15 cellular contexts compared by ENCODE assay signal in genomic region chr3:22360197-22360596, GRCh38.
"Had no signal": no experiment of that assay in that cellular context is flagged by ENCODE, and none has a peak within 500 bp of the region (broad histone marks: within the 10 kb centered on the region; RNA-seq: fewer than 3 reads in every experiment).

No MANE protein-coding gene starts in this region.

- H3K36me3 ChIP-seq: esophagus muscularis mucosa, gastroesophageal sphincter, heart left ventricle, left lung, lower lobe of right lung had no signal

- H3K9me3 ChIP-seq: esophagus muscularis mucosa, gastroesophageal sphincter, heart left ventricle, left lung, lower lobe of right lung had no signal

- H3K4me1 ChIP-seq: foreskin keratinocyte, gastroesophageal sphincter, lower lobe of right lung had no signal

- H3K27me3 ChIP-seq: esophagus muscularis mucosa, foreskin keratinocyte, gastroesophageal sphincter, heart left ventricle, left lung had no signal

- H3K4me3 ChIP-seq: coronary artery, dorsolateral prefrontal cortex, esophagus muscularis mucosa, gastroesophageal sphincter, heart left ventricle, left lung, lower lobe of right lung had no signal

- H3K27ac ChIP-seq: coronary artery, dorsolateral prefrontal cortex, esophagus muscularis mucosa, foreskin keratinocyte, gastroesophageal sphincter, left lung, lower lobe of right lung had no signal

- DNase-seq: dermis blood vessel endothelial cell; dorsolateral prefrontal cortex; effector CD4-positive, alpha-beta T cell; effector memory CD4-positive, alpha-beta T cell; foreskin keratinocyte; heart left ventricle; hippocampal formation; left cardiac atrium; left lung; lower lobe of right lung; mesendoderm; midbrain had no signal

- ATAC-seq: foreskin keratinocyte, left lung, lower lobe of right lung had no signal
